In genomic region chr6:157756708-157757429, GRCh38 we compare ENCODE assay signal across 8 cellular contexts.
DNase-seq lines count a peak whose midpoint lies in the region; ATAC-seq and TF ChIP-seq lines count a peak whose summit lies in the region.

No MANE protein-coding gene starts in this region.

- ATAC-seq in activated CD8-positive, alpha-beta memory T cell treated with anti-CD3 and anti-CD28 coated beads, Interleukin-2, amount 10 ng/mL, durations not matched to agents 7 days and 5 days: peak; percentile 44
- ATAC-seq in GM18502 (IDR thresholded peaks at IDR 0.05; ENCODE audit: poor library complexity, unreplicated experiment): no peak

- 52 to 76% methylated on average over 10 to 19 of the region's 19 CpGs for WGBS in endodermal cell (ENCODE audit: insufficient coverage in 1 of 2, insufficient read length in 1 of 2), 2 experiments

- H3K27ac ChIP-seq in endodermal cell (ENCODE audit: low read depth, low read length): no peak overlapping the region

- CTCF ChIA-PET in activated CD8-positive, alpha-beta memory T cell treated with anti-CD3 and anti-CD28 coated beads, Interleukin-2, amount 10 ng/mL, durations not matched to agents 7 days and 5 days (lab: Charles Lee): interaction anchor here (0.6 to 5.7 kb wide), 30 partner anchors 9 to 419 kb away, joined by 3 to 82 read pairs (median 5); no protein-coding TSS in a partner anchor

- peaks cover 52% of the 10 kb centered on the region for H3K27me3 Mint-ChIP-seq in activated CD8-positive, alpha-beta memory T cell treated with anti-CD3 and anti-CD28 coated beads, Interleukin-2, amount 10 ng/mL, durations not matched to agents 7 days and 5 days
- peaks cover 14% of the 10 kb centered on the region for H3K27me3 Mint-ChIP-seq in endodermal cell (ENCODE audit: insufficient read depth)

- no peak overlapping the region for H3K9ac ChIP-seq in endodermal cell (ENCODE audit: extremely low read depth, low read length, poor library complexity, severe bottlenecking)

- no peaks in the 10 kb centered on the region for H3K9me3 Mint-ChIP-seq in activated CD8-positive, alpha-beta memory T cell treated with anti-CD3 and anti-CD28 coated beads, Interleukin-2, amount 10 ng/mL, durations not matched to agents 7 days and 5 days (ENCODE audit: low read depth)
- H3K9me3 Mint-ChIP-seq in endodermal cell: peaks cover 26% of the 10 kb centered on the region

- no peak overlapping the region for H3K4me3 Mint-ChIP-seq in activated CD8-positive, alpha-beta memory T cell treated with anti-CD3 and anti-CD28 coated beads, Interleukin-2, amount 10 ng/mL, durations not matched to agents 7 days and 5 days
- H3K4me3 Mint-ChIP-seq in endodermal cell: no peak overlapping the region

- DNase-seq in DMS53 (lab: John Stamatoyannopoulos, UW) (peak; percentile 87), HT-29 (ENCODE audit: low spot score) (peak; percentile 83), NOMO-1 (lab: John Stamatoyannopoulos, UW; ENCODE audit: unreplicated experiment in 2 of 2) (peak; percentile 68 to 69), endodermal cell (peak; percentile 96), middle frontal gyrus (ENCODE audit: extremely low spot score, low spot score) (peak; percentile 82)
- DNase-seq in activated CD8-positive, alpha-beta memory T cell treated with anti-CD3 and anti-CD28 coated beads, Interleukin-2, amount 10 ng/mL, durations not matched to agents 7 days and 5 days: peak; percentile 85
- DNase-seq in stimulated activated CD8-positive, alpha-beta memory T cell treated with anti-CD3 and anti-CD28 coated beads, Interleukin-4, amount 100 ng/mL, for 1 hour (ENCODE audit: low read depth in 2 of 2, low spot score in 1 of 2): peak; percentile 46 to 61

- H3K27me3 ChIP-seq in endodermal cell (ENCODE audit: control insufficient read depth, insufficient read depth, low read length, poor library complexity, severe bottlenecking): no peaks in the 10 kb centered on the region

- H3K36me3 Mint-ChIP-seq in activated CD8-positive, alpha-beta memory T cell treated with anti-CD3 and anti-CD28 coated beads, Interleukin-2, amount 10 ng/mL, durations not matched to agents 7 days and 5 days: no peaks in the 10 kb centered on the region
- H3K36me3 Mint-ChIP-seq in endodermal cell (ENCODE audit: low read depth): no peaks in the 10 kb centered on the region

- H3K4me1 Mint-ChIP-seq in activated CD8-positive, alpha-beta memory T cell treated with anti-CD3 and anti-CD28 coated beads, Interleukin-2, amount 10 ng/mL, durations not matched to agents 7 days and 5 days: peaks cover 47% of the 10 kb centered on the region
- peaks cover 26% of the 10 kb centered on the region for H3K4me1 Mint-ChIP-seq in endodermal cell

- H3K9me3 ChIP-seq in endodermal cell (ENCODE audit: control insufficient read depth, low read length): peaks cover 25% of the 10 kb centered on the region

- H3K27ac Mint-ChIP-seq in activated CD8-positive, alpha-beta memory T cell treated with anti-CD3 and anti-CD28 coated beads, Interleukin-2, amount 10 ng/mL, durations not matched to agents 7 days and 5 days: no peak overlapping the region
- H3K27ac Mint-ChIP-seq in endodermal cell: no peak overlapping the region

- TF ChIP-seq CTCF in endodermal cell (conservative IDR thresholded peaks at IDR 0.05): peak; percentile 95

- H3K36me3 ChIP-seq in endodermal cell (ENCODE audit: control insufficient read depth, insufficient read depth, low read length): no peaks in the 10 kb centered on the region

- H3K4me3 ChIP-seq in endodermal cell (ENCODE audit: low read length): no peak overlapping the region

- no peaks in the 10 kb centered on the region for H3K4me1 ChIP-seq in endodermal cell (ENCODE audit: control insufficient read depth, insufficient read depth, low read length)
